ENCODE assay signal across 40 cellular contexts in the genomic region with DNA sequence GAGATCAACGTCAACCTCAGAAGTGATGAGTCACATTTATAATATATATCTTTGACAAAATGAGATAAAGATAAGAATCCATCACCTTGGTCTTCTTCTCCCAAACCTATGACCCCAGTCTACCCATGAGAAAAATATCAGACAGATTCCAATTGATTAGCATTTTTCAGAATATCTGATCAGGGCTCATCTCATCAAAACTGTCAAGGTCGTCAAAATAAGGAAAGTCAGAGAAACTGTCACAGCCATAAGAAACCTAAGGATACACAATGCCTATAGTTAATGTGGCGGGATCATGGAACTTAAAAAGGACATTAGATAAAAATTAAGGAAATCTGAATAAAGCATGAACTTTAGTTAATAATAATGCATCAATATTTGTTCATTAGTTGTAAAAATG.
"Had no signal": no experiment of that assay in that cellular context is flagged by ENCODE, and none has a peak within 500 bp of the region (broad histone marks: within the 10 kb centered on the region; RNA-seq: fewer than 3 reads in every experiment).

No MANE protein-coding gene starts in this region.

- H3K27ac Mint-ChIP-seq: activated naive CD4-positive, alpha-beta T cell treated with anti-CD3 and anti-CD28 coated beads for 36 hours; activated naive CD4-positive, alpha-beta T cell treated with anti-CD3 and anti-CD28 coated beads, Interleukin-2, amount 10 ng/mL, durations not matched to agents 7 days and 5 days; activated naive CD4-positive, alpha-beta T cell treated with anti-CD3 and anti-CD28 coated beads, Interleukin-2, amount 50 U/mL, for 24 hours; activated naive CD4-positive, alpha-beta T cell treated with anti-CD3 and anti-CD28 coated beads, Interleukin-2, amount 50 U/mL, for 72 hours; activated naive CD8-positive, alpha-beta T cell; activated naive CD8-positive, alpha-beta T cell treated with anti-CD3 and anti-CD28 coated beads for 36 hours; activated naive CD8-positive, alpha-beta T cell treated with anti-CD3 and anti-CD28 coated beads, Interleukin-2, amount 10 ng/mL, durations not matched to agents 7 days and 5 days; activated naive CD8-positive, alpha-beta T cell treated with anti-CD3 and anti-CD28 coated beads, Interleukin-2, amount 50 U/mL, for 24 hours; activated T-cell treated with anti-CD3 and anti-CD28 coated beads, Interleukin-2, amount 50 U/mL, for 24 hours; activated T-cell treated with anti-CD3 and anti-CD28 coated beads, Interleukin-2, amount 50 U/mL, for 72 hours; activated T-helper 1 cell treated with anti-CD3 and anti-CD28 coated beads, Interleukin-12 subunit alpha, Interleukin-12 subunit beta, Interleukin-2, Interleukin-4 antibody, amounts not matched to agents 30 ng/mL and 10 ng/mL and 1 ng/mL, durations not matched to agents 14 hours and 24 hours and 36 hours; activated T-helper 17 cell treated with anti-CD3 and anti-CD28 coated beads, Interleukin-2, amount 50 U/mL, for 72 hours; activated T-helper 2 cell treated with anti-CD3 and anti-CD28 coated beads, Interferon-gamma antibody, Interleukin-2, Interleukin-4, amounts not matched to agents 10 μg/mL and 5 μg/mL and 100 μg/mL, durations not matched to agents 14 hours and 24 hours and 36 hours; brain had no signal

- DNase-seq: activated effector memory CD4-positive, alpha-beta T cell treated with anti-CD3 and anti-CD28 coated beads, Interleukin-2, amount 50 U/mL, for 16 hours; activated effector memory CD4-positive, alpha-beta T cell treated with Interleukin-2 at 50 U/mL for 16 hours; activated gamma-delta T cell; activated gamma-delta T cell treated with Interleukin-2 at 50 U/mL for 16 hours; activated naive CD4-positive, alpha-beta T cell; activated naive CD4-positive, alpha-beta T cell treated with anti-CD3 and anti-CD28 coated beads for 36 hours; activated naive CD4-positive, alpha-beta T cell treated with anti-CD3 and anti-CD28 coated beads, Interleukin-2, amount 10 ng/mL, durations not matched to agents 7 days and 5 days; activated naive CD4-positive, alpha-beta T cell treated with anti-CD3 and anti-CD28 coated beads, Interleukin-2, amount 50 U/mL, for 16 hours; activated naive CD4-positive, alpha-beta T cell treated with Interleukin-2 at 50 U/mL for 16 hours; activated naive CD8-positive, alpha-beta T cell treated with anti-CD3 and anti-CD28 coated beads for 36 hours; activated naive CD8-positive, alpha-beta T cell treated with anti-CD3 and anti-CD28 coated beads, Interleukin-2, amount 10 ng/mL, durations not matched to agents 7 days and 5 days; activated naive CD8-positive, alpha-beta T cell treated with anti-CD3 and anti-CD28 coated beads, Interleukin-2, amount 50 U/mL, for 24 hours; activated T-cell treated with anti-CD3 and anti-CD28 coated beads, Interleukin-2, amount 50 U/mL, for 1 hour; activated T-cell treated with anti-CD3 and anti-CD28 coated beads, Interleukin-2, amount 50 U/mL, for 24 hours; activated T-cell treated with anti-CD3 and anti-CD28 coated beads, Interleukin-2, amount 50 U/mL, for 4 hours; activated T-cell treated with anti-CD3 and anti-CD28 coated beads, Interleukin-2, amount 50 U/mL, for 48 hours; activated T-cell treated with anti-CD3 and anti-CD28 coated beads, Interleukin-2, amount 50 U/mL, for 72 hours; adrenal gland; amniotic stem cell; amygdala; anterior cingulate cortex; aorta; body of pancreas; brain microvascular endothelial cell; caudate nucleus; central memory CD4-positive, alpha-beta T cell; cerebellar nuclear complex had no signal

- H3K27ac ChIP-seq: adrenal gland, ascending aorta, body of pancreas, brain microvascular endothelial cell, breast epithelium, cardiac muscle cell had no signal

- ATAC-seq: activated naive CD4-positive, alpha-beta T cell treated with anti-CD3 and anti-CD28 coated beads, Interleukin-2, amount 50 U/mL, for 72 hours; activated naive CD8-positive, alpha-beta T cell treated with anti-CD3 and anti-CD28 coated beads, Interleukin-2, amount 50 U/mL, for 24 hours; activated T-cell treated with anti-CD3 and anti-CD28 coated beads, Interleukin-2, amount 50 U/mL, for 4 hours; activated T-cell treated with anti-CD3 and anti-CD28 coated beads, Interleukin-2, amount 50 U/mL, for 72 hours; activated T-helper 17 cell treated with anti-CD3 and anti-CD28 coated beads, Interleukin-2, amount 50 U/mL, for 72 hours; body of pancreas had no signal

- H3K36me3 ChIP-seq: adrenal gland, ascending aorta, brain microvascular endothelial cell, breast epithelium, cardiac muscle cell had no signal

- H3K27me3 ChIP-seq: adrenal gland, ascending aorta, body of pancreas, brain microvascular endothelial cell, breast epithelium, cardiac muscle cell had no signal

- H3K27me3 Mint-ChIP-seq: activated naive CD4-positive, alpha-beta T cell treated with anti-CD3 and anti-CD28 coated beads, Interleukin-2, amount 10 ng/mL, durations not matched to agents 7 days and 5 days; activated naive CD4-positive, alpha-beta T cell treated with anti-CD3 and anti-CD28 coated beads, Interleukin-2, amount 50 U/mL, for 24 hours; activated naive CD8-positive, alpha-beta T cell; activated naive CD8-positive, alpha-beta T cell treated with anti-CD3 and anti-CD28 coated beads for 36 hours; activated naive CD8-positive, alpha-beta T cell treated with anti-CD3 and anti-CD28 coated beads, Interleukin-2, amount 10 ng/mL, durations not matched to agents 7 days and 5 days; activated naive CD8-positive, alpha-beta T cell treated with anti-CD3 and anti-CD28 coated beads, Interleukin-2, amount 50 U/mL, for 24 hours; activated T-cell treated with anti-CD3 and anti-CD28 coated beads, Interleukin-2, amount 50 U/mL, for 24 hours; activated T-helper 17 cell treated with anti-CD3 and anti-CD28 coated beads, Interleukin-2, amount 50 U/mL, for 72 hours; brain; central memory CD8-positive, alpha-beta T cell had no signal

- H3K4me1 Mint-ChIP-seq: activated naive CD4-positive, alpha-beta T cell treated with anti-CD3 and anti-CD28 coated beads, Interleukin-2, amount 10 ng/mL, durations not matched to agents 7 days and 5 days; activated naive CD4-positive, alpha-beta T cell treated with anti-CD3 and anti-CD28 coated beads, Interleukin-2, amount 50 U/mL, for 24 hours; activated naive CD8-positive, alpha-beta T cell treated with anti-CD3 and anti-CD28 coated beads for 36 hours; activated naive CD8-positive, alpha-beta T cell treated with anti-CD3 and anti-CD28 coated beads, Interleukin-2, amount 10 ng/mL, durations not matched to agents 7 days and 5 days; activated naive CD8-positive, alpha-beta T cell treated with anti-CD3 and anti-CD28 coated beads, Interleukin-2, amount 50 U/mL, for 24 hours; activated T-helper 17 cell treated with anti-CD3 and anti-CD28 coated beads, Interleukin-2, amount 50 U/mL, for 72 hours; central memory CD8-positive, alpha-beta T cell had no signal

- H3K36me3 Mint-ChIP-seq: activated naive CD4-positive, alpha-beta T cell treated with anti-CD3 and anti-CD28 coated beads, Interleukin-2, amount 10 ng/mL, durations not matched to agents 7 days and 5 days; activated naive CD4-positive, alpha-beta T cell treated with anti-CD3 and anti-CD28 coated beads, Interleukin-2, amount 50 U/mL, for 24 hours; activated naive CD4-positive, alpha-beta T cell treated with anti-CD3 and anti-CD28 coated beads, Interleukin-2, amount 50 U/mL, for 72 hours; activated naive CD8-positive, alpha-beta T cell; activated naive CD8-positive, alpha-beta T cell treated with anti-CD3 and anti-CD28 coated beads for 36 hours; activated naive CD8-positive, alpha-beta T cell treated with anti-CD3 and anti-CD28 coated beads, Interleukin-2, amount 10 ng/mL, durations not matched to agents 7 days and 5 days; brain had no signal

- H3K4me3 Mint-ChIP-seq: activated naive CD4-positive, alpha-beta T cell treated with anti-CD3 and anti-CD28 coated beads for 36 hours; activated naive CD4-positive, alpha-beta T cell treated with anti-CD3 and anti-CD28 coated beads, Interleukin-2, amount 10 ng/mL, durations not matched to agents 7 days and 5 days; activated naive CD4-positive, alpha-beta T cell treated with anti-CD3 and anti-CD28 coated beads, Interleukin-2, amount 50 U/mL, for 24 hours; activated naive CD8-positive, alpha-beta T cell; activated naive CD8-positive, alpha-beta T cell treated with anti-CD3 and anti-CD28 coated beads for 36 hours; activated naive CD8-positive, alpha-beta T cell treated with anti-CD3 and anti-CD28 coated beads, Interleukin-2, amount 10 ng/mL, durations not matched to agents 7 days and 5 days; activated naive CD8-positive, alpha-beta T cell treated with anti-CD3 and anti-CD28 coated beads, Interleukin-2, amount 50 U/mL, for 24 hours; activated T-cell treated with anti-CD3 and anti-CD28 coated beads, Interleukin-2, amount 50 U/mL, for 24 hours; activated T-cell treated with anti-CD3 and anti-CD28 coated beads, Interleukin-2, amount 50 U/mL, for 4 hours; activated T-cell treated with anti-CD3 and anti-CD28 coated beads, Interleukin-2, amount 50 U/mL, for 72 hours; activated T-helper 1 cell treated with anti-CD3 and anti-CD28 coated beads, Interleukin-12 subunit alpha, Interleukin-12 subunit beta, Interleukin-2, Interleukin-4 antibody, amounts not matched to agents 30 ng/mL and 10 ng/mL and 1 ng/mL, durations not matched to agents 14 hours and 24 hours and 36 hours; activated T-helper 17 cell treated with anti-CD3 and anti-CD28 coated beads, Interleukin-2, amount 50 U/mL, for 72 hours; brain; central memory CD8-positive, alpha-beta T cell had no signal

- H3K9me3 ChIP-seq: adrenal gland, ascending aorta, body of pancreas, breast epithelium had no signal

- H3K9me3 Mint-ChIP-seq: activated naive CD4-positive, alpha-beta T cell treated with anti-CD3 and anti-CD28 coated beads for 36 hours; activated naive CD4-positive, alpha-beta T cell treated with anti-CD3 and anti-CD28 coated beads, Interleukin-2, amount 10 ng/mL, durations not matched to agents 7 days and 5 days; activated naive CD4-positive, alpha-beta T cell treated with anti-CD3 and anti-CD28 coated beads, Interleukin-2, amount 50 U/mL, for 24 hours; activated naive CD8-positive, alpha-beta T cell treated with anti-CD3 and anti-CD28 coated beads for 36 hours; activated naive CD8-positive, alpha-beta T cell treated with anti-CD3 and anti-CD28 coated beads, Interleukin-2, amount 10 ng/mL, durations not matched to agents 7 days and 5 days; activated T-cell treated with anti-CD3 and anti-CD28 coated beads, Interleukin-2, amount 50 U/mL, for 24 hours; activated T-cell treated with anti-CD3 and anti-CD28 coated beads, Interleukin-2, amount 50 U/mL, for 4 hours; activated T-helper 1 cell treated with anti-CD3 and anti-CD28 coated beads, Interleukin-12 subunit alpha, Interleukin-12 subunit beta, Interleukin-2, Interleukin-4 antibody, amounts not matched to agents 30 ng/mL and 10 ng/mL and 1 ng/mL, durations not matched to agents 14 hours and 24 hours and 36 hours; activated T-helper 17 cell treated with anti-CD3 and anti-CD28 coated beads, Interleukin-2, amount 50 U/mL, for 72 hours; activated T-helper 2 cell treated with anti-CD3 and anti-CD28 coated beads, Interferon-gamma antibody, Interleukin-2, Interleukin-4, amounts not matched to agents 10 μg/mL and 5 μg/mL and 100 μg/mL, durations not matched to agents 14 hours and 24 hours and 36 hours; brain had no signal

- H3K4me3 ChIP-seq: adrenal gland, ascending aorta, body of pancreas, breast epithelium, cardiac muscle cell had no signal

- FAIRE-seq: astrocyte, bronchial epithelial cell had no signal

- H3K4me1 ChIP-seq: adrenal gland, ascending aorta, body of pancreas, breast epithelium had no signal
